In genomic region chr4:38674206-38675144, GRCh38 we compare ENCODE assay signal across 1 cellular context.
A peak's percentile ranks its signal among the peaks of the same experiment; 100 is the strongest.
TF ChIP-seq lines count a peak whose summit lies in the region.

No MANE protein-coding gene starts in this region.

TF ChIP-seq in K562, 482 proteins besides CTCF, POLR2A, EP300 and RAD21 (continued from another document and continues in another):
- TF ChIP-seq E2F8 (IDR thresholded peaks at IDR 0.05; ENCODE audit: low read depth, partially characterized antibody) (no peak), ZNF57 (CRISPR knock-in tag; IDR thresholded peaks at IDR 0.05) (no peak), NR2C2 (CRISPR knock-in tag; IDR thresholded peaks at IDR 0.05) (0 out of 2 replicates have a peak, but pooled peaks have one; percentile 39), NR2C2 (tag; IDR thresholded peaks at IDR 0.05) (peak; percentile 67), JUND (IDR thresholded peaks at IDR 0.05; ENCODE audit: borderline replicate concordance, low read depth, low read length) (no peak), JUND (tag; IDR thresholded peaks at IDR 0.05; ENCODE audit: borderline replicate concordance, low read depth, low read length) (peak; percentile 13; the same call in 1 of the 3 replicates), CLOCK (CRISPR knock-in tag; IDR thresholded peaks at IDR 0.05; ENCODE audit: borderline replicate concordance) (no peak), ZNF140 (CRISPR knock-in tag; IDR thresholded peaks at IDR 0.05) (no peak), PRPF4 (IDR thresholded peaks at IDR 0.05; ENCODE audit: insufficient read depth, low read depth, low read length, poor library complexity, severe bottlenecking) (no peak), ASH1L (IDR thresholded peaks at IDR 0.05; ENCODE audit: borderline replicate concordance, low read depth, partially characterized antibody) (no peak), E2F3 (CRISPR knock-in tag; IDR thresholded peaks at IDR 0.05) (no peak), ATF1 (CRISPR knock-in tag; IDR thresholded peaks at IDR 0.05) (no peak), ATF1 (tag; IDR thresholded peaks at IDR 0.05) (peak; percentile 35), ZNF398 (CRISPR knock-in tag; IDR thresholded peaks at IDR 0.05) (no peak), NKRF (IDR thresholded peaks at IDR 0.05; ENCODE audit: borderline replicate concordance) (no peak), VEZF1 (CRISPR knock-in tag; IDR thresholded peaks at IDR 0.05) (peak; percentile 16; the same call in 1 of the 2 replicates), CHCHD3 (CRISPR knock-in tag; IDR thresholded peaks at IDR 0.05) (no peak), TAF1 (IDR thresholded peaks at IDR 0.05; ENCODE audit: control insufficient read depth, extremely low read depth, insufficient read depth, low read length, severe bottlenecking) (no peak), TSC22D4 (tag; IDR thresholded peaks at IDR 0.05) (no peak), ZFP30 (CRISPR knock-in tag; IDR thresholded peaks at IDR 0.05; ENCODE audit: borderline replicate concordance) (no peak), EP400 (IDR thresholded peaks at IDR 0.05) (no peak; the same call in 1 of the 2 replicates), ILF3 (IDR thresholded peaks at IDR 0.05; ENCODE audit: borderline replicate concordance) (no peak), SOX6 (IDR thresholded peaks at IDR 0.05) (no peak), BRCA1 (IDR thresholded peaks at IDR 0.05) (no peak), BRCA1 (CRISPR knock-in tag; IDR thresholded peaks at IDR 0.05) (no peak), MEF2D (tag; conservative IDR thresholded peaks at IDR 0.05; ENCODE audit: low read depth) (no peak), WHSC1 (IDR thresholded peaks at IDR 0.05; ENCODE audit: low read length) (no peak), TBP (optimal IDR thresholded peaks at IDR 0.05; ENCODE audit: low read depth, low read length) (no peak), MBD1 (CRISPR knock-in tag; IDR thresholded peaks at IDR 0.05) (no peak), TCF7L2 (IDR thresholded peaks at IDR 0.05; ENCODE audit: low read depth, low read length) (no peak), E2F1 (CRISPR knock-in tag; IDR thresholded peaks at IDR 0.05) (no peak), RHOXF2B (CRISPR knock-in tag; conservative IDR thresholded peaks at IDR 0.05) (no peak), GABPA (tag; conservative IDR thresholded peaks at IDR 0.05; ENCODE audit: low read depth) (peak; percentile 58), PKNOX1 (IDR thresholded peaks at IDR 0.05) (peak; percentile 93), ZNF512 (tag; IDR thresholded peaks at IDR 0.05) (no peak), KDM5B (IDR thresholded peaks at IDR 0.05; ENCODE audit: insufficient replicate concordance, low read depth, low read length) (peak; percentile 27), NCOA2 (IDR thresholded peaks at IDR 0.05; ENCODE audit: partially characterized antibody in 2 of 2) (no peak), PCBP2 (IDR thresholded peaks at IDR 0.05; ENCODE audit: low read depth, low read length, poor library complexity, severe bottlenecking) (no peak), MEF2A (IDR thresholded peaks at IDR 0.05; ENCODE audit: control insufficient read depth, low read depth, low read length) (no peak), CBX2 (IDR thresholded peaks at IDR 0.05; ENCODE audit: insufficient read depth, low read length, poor library complexity, severe bottlenecking) (no peak), GATAD2B (IDR thresholded peaks at IDR 0.05; ENCODE audit: borderline replicate concordance) (no peak), TCF3 (CRISPR knock-in tag; IDR thresholded peaks at IDR 0.05) (no peak), CBX1 (IDR thresholded peaks at IDR 0.05; ENCODE audit: low read depth) (no peak), SMARCA4 (IDR thresholded peaks at IDR 0.05) (no peak), ZBTB11 (CRISPR knock-in tag; IDR thresholded peaks at IDR 0.05) (peak in 1 of 3 experiments; percentile 6; a peak in 1 of 6 replicates)
